In the genomic region with DNA sequence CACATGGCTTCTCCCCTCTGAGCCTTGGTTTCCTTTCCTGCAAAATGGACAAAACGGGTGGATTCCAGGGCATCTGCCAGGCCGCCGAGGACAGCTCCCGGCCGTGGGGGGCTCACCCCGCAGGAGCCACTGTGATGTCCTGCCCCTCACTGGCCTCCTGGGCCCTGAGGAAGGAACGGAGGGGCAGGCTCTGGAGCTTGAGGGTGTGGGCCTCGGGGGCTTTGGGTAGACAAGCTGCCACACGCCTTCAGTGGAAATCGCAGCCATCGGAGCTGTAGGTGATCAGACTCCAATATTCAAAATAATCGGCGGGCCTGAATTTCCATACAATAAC, we compare ENCODE assay signal across 8 cellular contexts. TPM values are rescaled to one million over a fixed set of nuclear protein-coding genes. Genes with fewer than 3 reads are reported as not detected.
DNase-seq lines count a peak whose midpoint lies in the region; ATAC-seq and TF ChIP-seq lines count a peak whose summit lies in the region.

No MANE protein-coding gene starts in this region.

- peaks cover 27% of the 10 kb centered on the region for H3K4me1 ChIP-seq in HUES64 (ENCODE audit: insufficient read depth, low read length)
- H3K4me1 ChIP-seq in colonic mucosa = peaks cover 21% of the 10 kb centered on the region
- H3K4me1 ChIP-seq in mesodermal cell (ENCODE audit: control insufficient read depth, insufficient read depth, low read length, poor library complexity, severe bottlenecking) = peaks cover 24% of the 10 kb centered on the region
- H3K4me1 ChIP-seq in stomach smooth muscle (ENCODE audit: control insufficient read depth, insufficient read depth, low read length) = peaks cover 33% of the 10 kb centered on the region

- no peaks in the 10 kb centered on the region for H3K36me3 ChIP-seq in HUES64 (ENCODE audit: insufficient read depth, low read length)
- H3K36me3 ChIP-seq in colonic mucosa = no peaks in the 10 kb centered on the region
- no peaks in the 10 kb centered on the region for H3K36me3 ChIP-seq in mesodermal cell (ENCODE audit: control insufficient read depth, insufficient read depth, low read length)
- no peaks in the 10 kb centered on the region for H3K36me3 ChIP-seq in stomach smooth muscle (ENCODE audit: control insufficient read depth in 2 of 2, insufficient read depth in 2 of 2, low read length in 2 of 2)

- H3K9ac ChIP-seq in HUES64 (ENCODE audit: low read depth, low read length) = peak overlapping the region; percentile 37
- peak overlapping the region in 1 of 2 donors; percentile 43 for H3K9ac ChIP-seq in colonic mucosa (ENCODE audit: low read depth in 2 of 2, low read length in 2 of 2)
- peak overlapping the region; percentile 62 to 76 for H3K9ac ChIP-seq in stomach smooth muscle (ENCODE audit: low read length in 2 of 2)

- WGBS in HUES64 = 58% methylated on average over 11 of the region's 13 CpGs
- WGBS in mesodermal cell (ENCODE audit: insufficient coverage in 2 of 2), 2 experiments = 60 to 64% methylated on average over 7 to 10 of the region's 13 CpGs

- H3K27me3 ChIP-seq in HUES64 (ENCODE audit: insufficient read depth, low read length) (no peaks in the 10 kb centered on the region), colonic mucosa (no peaks in the 10 kb centered on the region), stomach smooth muscle (ENCODE audit: control insufficient read depth in 1 of 2, insufficient read depth in 2 of 2, low read length in 2 of 2) (peaks cover 0 to 14% of the 10 kb centered on the region in 2 donors)

- peak overlapping the region; percentile 44 for H3K27ac ChIP-seq in HUES64 (ENCODE audit: low read depth, low read length)
- peak overlapping the region; percentile 87 for H3K27ac ChIP-seq in colonic mucosa
- H3K27ac ChIP-seq in mesodermal cell (ENCODE audit: low read depth, low read length, severe bottlenecking) = peak overlapping the region; percentile 90
- peak overlapping the region; percentile 81 for H3K27ac ChIP-seq in stomach smooth muscle (ENCODE audit: low read length)

- intact Hi-C loops in colonic mucosa (cut with DNase I) = no loop called here

- no peaks in the 10 kb centered on the region for H3K9me3 ChIP-seq in HUES64 (ENCODE audit: insufficient read depth, low read depth, low read length)
- H3K9me3 ChIP-seq in colonic mucosa = no peaks in the 10 kb centered on the region
- H3K9me3 ChIP-seq in mesodermal cell (ENCODE audit: control insufficient read depth, low read length) = no peaks in the 10 kb centered on the region
- no peaks in the 10 kb centered on the region for H3K9me3 ChIP-seq in stomach smooth muscle (ENCODE audit: control insufficient read depth in 2 of 2, low read length in 2 of 2)

- no peak for ATAC-seq in HG02798 (IDR thresholded peaks at IDR 0.05; ENCODE audit: poor library complexity, unreplicated experiment)

- peak overlapping the region; percentile 43; the same call in 1 of the 2 replicates for H3K4me3 ChIP-seq in HUES64 (ENCODE audit: low read length)
- H3K4me3 ChIP-seq in colonic mucosa = peak overlapping the region; percentile 14
- no peak overlapping the region for H3K4me3 ChIP-seq in mesodermal cell (ENCODE audit: extremely low read depth, insufficient read depth, low read length, poor library complexity, severe bottlenecking)
- peak overlapping the region in 1 of 2 donors; percentile 63 for H3K4me3 ChIP-seq in stomach smooth muscle (ENCODE audit: low read length in 2 of 2)
- H3K4me3 ChIP-seq in foreskin fibroblast (ENCODE audit: low read depth in 1 of 2, low read length in 2 of 2) = no peak overlapping the region

- no peak for TF ChIP-seq CTCF in colonic mucosa (IDR thresholded peaks at IDR 0.05)
- no peak for TF ChIP-seq CTCF in foreskin fibroblast (IDR thresholded peaks at IDR 0.05; ENCODE audit: low read depth, low read length)

- DNase-seq in colonic mucosa = no peak
- no peak for DNase-seq in activated gamma-delta T cell treated with Interleukin-2 at 50 U/mL for 16 hours
- DNase-seq in SW 1271 (lab: John Stamatoyannopoulos, UW) = no peak
- DNase-seq in foreskin fibroblast = no peak

RNA-seq across cellular contexts. Expression of a gene that starts 32.2 kb away (rescaled TPM):
- 46.2 TPM for polyA plus RNA-seq in HUES64 (2013, experiment 1 of 2)
- polyA plus RNA-seq in HUES64 (2013, experiment 2 of 2) = 40.4 TPM
- 10 to 100 TPM; 54.9 to 66.5 TPM for total RNA-seq in colonic mucosa
- 44.5 TPM for polyA plus RNA-seq in mesodermal cell (2013, experiment 1 of 2)
- polyA plus RNA-seq in mesodermal cell (2013, experiment 2 of 2) = 41.5 TPM

Comparison
In these comparisons a context has a peak if more than half of its experiments do, and no peak if none do; other contexts are left out.
1. H3K4me3 ChIP-seq: peak in HUES64 (single experiment) and colonic mucosa (single experiment); none in mesodermal cell (single experiment) and foreskin fibroblast (0 of 2).
2. Peak in every context shown above with its lines, with median percentiles within 50 percentile points of each other: H3K27ac ChIP-seq.